Comparison of ENCODE assay signal across 8 cellular contexts in the genomic region with DNA sequence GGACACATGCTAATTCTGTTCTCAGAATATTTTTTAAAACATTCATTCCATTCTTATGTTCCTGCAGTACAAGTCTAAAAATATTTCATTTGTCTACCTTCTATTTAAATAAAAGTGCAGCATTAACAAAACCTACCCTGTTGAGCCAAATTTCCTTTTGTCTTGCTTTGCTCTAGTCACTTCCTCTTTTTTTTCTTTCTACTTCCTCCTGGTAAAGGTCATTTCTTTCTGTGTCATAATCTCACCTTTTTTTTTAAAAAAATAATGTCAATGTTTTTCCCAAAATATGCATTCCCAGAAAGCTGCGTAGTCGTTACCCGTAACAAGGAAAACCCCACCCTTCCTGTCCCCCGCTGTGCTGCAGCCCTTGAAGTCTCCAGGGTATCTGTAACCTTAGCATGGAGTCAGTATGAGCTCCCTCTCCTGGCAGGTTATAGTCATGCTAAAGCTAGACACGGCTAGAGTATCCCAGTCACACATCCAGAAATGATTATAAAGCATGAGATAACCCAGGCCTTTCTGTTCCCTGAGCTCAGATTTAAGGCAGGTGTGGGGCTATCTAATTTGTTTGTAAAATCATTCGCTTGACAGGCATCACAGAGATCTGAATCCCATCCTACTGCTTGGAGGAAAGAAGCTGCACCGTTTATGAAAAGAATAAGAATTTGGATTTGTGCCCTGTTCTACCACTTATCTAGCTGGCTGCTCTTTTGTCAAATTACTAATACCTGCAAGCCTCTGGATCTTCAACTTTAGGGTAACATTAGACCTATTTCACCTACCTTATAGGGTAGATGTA. TPM values are rescaled to one million over a fixed set of nuclear protein-coding genes. Genes with fewer than 3 reads are reported as not detected.
DNase-seq lines count a peak whose midpoint lies in the region; ATAC-seq, FAIRE-seq and TF ChIP-seq lines count a peak whose summit lies in the region.

No MANE protein-coding gene starts in this region.

- no peaks in the 10 kb centered on the region for H3K27me3 ChIP-seq in keratinocyte (ENCODE audit: control insufficient read depth, extremely low read depth, insufficient read depth, low read length)

- no peaks in the 10 kb centered on the region for H3K9me1 ChIP-seq in keratinocyte (ENCODE audit: control insufficient read depth, extremely low read depth, insufficient read depth, low read length)

- FAIRE-seq in keratinocyte (lab: Jason Lieb, UNC): peak; percentile 58

- H3K9ac ChIP-seq in keratinocyte (ENCODE audit: control insufficient read depth, extremely low read depth, insufficient read depth, low read length): no peak overlapping the region

- H3K9me3 ChIP-seq in keratinocyte (ENCODE audit: control insufficient read depth, low read depth, low read length): no peaks in the 10 kb centered on the region

- dilution Hi-C loops in keratinocyte (cut with MboI; ENCODE audit: extremely low pct_ligation_motif_present, low sequenced_read_pairs): no loop called here

- H3K4me3 ChIP-seq in keratinocyte (ENCODE audit: control insufficient read depth in 2 of 3, extremely low read depth in 1 of 3, insufficient read depth in 2 of 3, low read depth in 1 of 3, low read length in 3 of 3): peak overlapping the region in 1 of 3 experiments; percentile 47

- H3K27ac ChIP-seq in caudate nucleus (ENCODE audit: low read depth, low read length): peak overlapping the region; percentile 18
- peak overlapping the region; percentile 26 for H3K27ac ChIP-seq in keratinocyte (ENCODE audit: control insufficient read depth, insufficient read depth, low read length)

- no peaks in the 10 kb centered on the region for H3K36me3 ChIP-seq in keratinocyte (ENCODE audit: control insufficient read depth in 2 of 2, extremely low read depth in 1 of 2, insufficient read depth in 2 of 2, low read length in 2 of 2)

- DNase-seq in AG08396 (ENCODE audit: low spot score): peak; percentile 83
- DNase-seq in NCI-H2081 treated with DMSO at 0.1 percent for 48 hours (lab: John Stamatoyannopoulos, UW): peak; percentile 76
- peak; percentile 55 for DNase-seq in UCSD-AML1 (lab: John Stamatoyannopoulos, UW; ENCODE audit: unreplicated experiment)
- DNase-seq in caudate nucleus (lab: John Stamatoyannopoulos, UW): peak in 50 of 61 donors; percentile 4 to 85 (median 45)
- peak; percentile 80 for DNase-seq in keratinocyte (ENCODE audit: low read depth, low spot score)
- peak; percentile 76 for DNase-seq in stimulated activated CD4-positive, alpha-beta T cell treated with anti-CD3 and anti-CD28 coated beads, Interleukin-15, amount 100 ng/mL, for 24 hours

- peaks cover 22% of the 10 kb centered on the region for H3K4me1 ChIP-seq in keratinocyte (ENCODE audit: control insufficient read depth, extremely low read depth, insufficient read depth, low read length)

- TF ChIP-seq CTCF in keratinocyte (optimal IDR thresholded peaks at IDR 0.05 in 1 of 3, IDR thresholded peaks at IDR 0.05 in 1 of 3, conservative IDR thresholded peaks at IDR 0.05 in 1 of 3; ENCODE audit: extremely low read depth in 1 of 3, insufficient read depth in 2 of 3, low read length in 3 of 3): peak; percentile 64 to 87 (median 81)

- H2AFZ ChIP-seq in keratinocyte (ENCODE audit: control insufficient read depth, low read length): peak overlapping the region; percentile 61

- no peaks in the 10 kb centered on the region for H4K20me1 ChIP-seq in keratinocyte (ENCODE audit: control insufficient read depth, extremely low read depth, insufficient read depth, low read length)

- peak; percentile 94 for ATAC-seq in GM18867 (IDR thresholded peaks at IDR 0.05; ENCODE audit: unreplicated experiment)
- ATAC-seq in HG03095 (IDR thresholded peaks at IDR 0.05; ENCODE audit: unreplicated experiment): peak; percentile 85

- H3K4me2 ChIP-seq in keratinocyte (ENCODE audit: control insufficient read depth, extremely low read depth, insufficient read depth, low read depth, low read length): peak overlapping the region; percentile 71

- no peaks in the 10 kb centered on the region for H3K79me2 ChIP-seq in keratinocyte (ENCODE audit: control insufficient read depth, insufficient read depth, low read length)

RNA-seq across cellular contexts. Expression of a gene that starts 51.1 kb away (rescaled TPM):
- 11.6 to 28.5 TPM (median 15.4 TPM) in 3 replicates for polyA plus RNA-seq in keratinocyte
- 21.7 TPM for polyA plus RNA-seq in keratinocyte (2011; ENCODE audit: low read depth)
- polyA plus RNA-seq in keratinocyte (2011; cell fraction: cytosol; rRNA removed): 7.4 and 12.8 TPM in 2 replicates
- 24.0 and 35.9 TPM in 2 replicates for polyA plus RNA-seq in keratinocyte (2011; cell fraction: nucleus; rRNA removed)
- 19.4 and 26.1 TPM in 2 replicates for polyA plus RNA-seq in keratinocyte (2012; ENCODE audit: low replicate concordance)
- 4.3 to 20.9 TPM (median 7.2 TPM) in 3 replicates for polyA minus RNA-seq in keratinocyte
- 5.4 TPM for polyA minus RNA-seq in keratinocyte (2011; cell fraction: cytosol; rRNA and poly(A)+ RNA removed)
- polyA minus RNA-seq in keratinocyte (2011; cell fraction: nucleus; rRNA and poly(A)+ RNA removed): 11.5 and 22.5 TPM in 2 replicates
